In genomic region chr19:46211201-46211881, GRCh38 we compare ENCODE assay signal across 1 cellular context.
TF ChIP-seq lines count a peak whose summit lies in the region.

No MANE protein-coding gene starts in this region.

TF ChIP-seq in WTC11, 78 proteins besides CTCF, POLR2A, EP300 and RAD21:
- TF ChIP-seq ZNF532 (CRISPR knock-in tag; IDR thresholded peaks at IDR 0.05; ENCODE audit: borderline replicate concordance): no peak
- no peak for TF ChIP-seq CREM (CRISPR knock-in tag; IDR thresholded peaks at IDR 0.05)
- no peak for TF ChIP-seq ATF3 (CRISPR knock-in tag; conservative IDR thresholded peaks at IDR 0.05)
